18 cellular contexts compared by ENCODE assay signal in the genomic region with DNA sequence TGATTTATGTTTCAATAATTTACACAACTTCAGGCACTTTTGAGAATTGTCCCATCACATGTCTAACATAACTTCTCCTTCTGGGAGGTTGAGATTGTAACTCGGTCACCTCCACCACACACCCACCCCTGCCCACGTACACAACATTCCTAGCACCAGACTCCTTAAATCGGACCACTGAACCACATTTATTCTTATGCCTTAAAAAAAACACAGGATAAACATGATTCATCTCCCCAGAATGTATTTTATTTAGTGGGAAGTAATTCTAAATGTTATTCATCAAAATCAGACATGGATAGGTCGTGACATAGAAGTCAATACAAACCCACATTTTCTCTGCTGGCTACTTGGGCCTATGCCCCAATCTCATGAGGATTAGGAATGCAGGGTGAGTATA. TPM values are rescaled to one million over a fixed set of nuclear protein-coding genes. Genes with fewer than 3 reads are reported as not detected.
DNase-seq lines count a peak whose midpoint lies in the region; ATAC-seq and TF ChIP-seq lines count a peak whose summit lies in the region.
"Had no signal": no experiment of that assay in that cellular context is flagged by ENCODE, and none has a peak within 500 bp of the region (broad histone marks: within the 10 kb centered on the region; RNA-seq: fewer than 3 reads in every experiment).

No MANE protein-coding gene starts in this region.

- no peaks in the 10 kb centered on the region for H3K4me1 Mint-ChIP-seq in CD14-positive monocyte
- H3K4me1 Mint-ChIP-seq: memory B cell had no signal

- no peak overlapping the region for H3K4me3 Mint-ChIP-seq in CD14-positive monocyte
- H3K4me3 Mint-ChIP-seq: activated naive CD8-positive, alpha-beta T cell; memory B cell; stimulated activated naive CD8-positive, alpha-beta T cell treated with anti-CD3 and anti-CD28 coated beads, Interleukin-15, Interleukin-2, amounts not matched to agents 100 ng/mL and 50 ng/mL, for 24 hours had no signal

- peaks cover 2 to 5% (median 4%) of the 10 kb centered on the region in 3 donors for H3K27me3 Mint-ChIP-seq in CD14-positive monocyte (ENCODE audit: low read depth in 3 of 3)
- H3K27me3 Mint-ChIP-seq: activated naive CD8-positive, alpha-beta T cell; memory B cell; stimulated activated naive CD8-positive, alpha-beta T cell treated with anti-CD3 and anti-CD28 coated beads, Interleukin-15, Interleukin-2, amounts not matched to agents 100 ng/mL and 50 ng/mL, for 24 hours had no signal

- no peak for ATAC-seq in GM21423 (IDR thresholded peaks at IDR 0.05; ENCODE audit: unreplicated experiment)
- ATAC-seq: A549; activated CD4-positive, CD25-positive, alpha-beta regulatory T cell treated with anti-CD3 and anti-CD28 coated beads, Interleukin-2, amount 50 U/mL, for 24 hours; GM12878 had no signal

- TF ChIP-seq CTCF in CD14-positive monocyte (IDR thresholded peaks at IDR 0.05), result no peak

- no peaks in the 10 kb centered on the region for H3K36me3 Mint-ChIP-seq in CD14-positive monocyte
- H3K36me3 Mint-ChIP-seq: activated naive CD8-positive, alpha-beta T cell; memory B cell had no signal

- H3K9me3 Mint-ChIP-seq in CD14-positive monocyte, result peaks cover 0 to 4% (median 2%) of the 10 kb centered on the region in 7 donors
- H3K9me3 Mint-ChIP-seq: stimulated activated naive CD8-positive, alpha-beta T cell treated with anti-CD3 and anti-CD28 coated beads, Interleukin-15, Interleukin-2, amounts not matched to agents 100 ng/mL and 50 ng/mL, for 24 hours had no signal

- DNase-seq in A172 (ENCODE audit: low spot score) (peak; percentile 35), HCEC 1CT (peak; percentile 92), amniotic epithelial cell (ENCODE audit: low read depth) (peak; percentile 81), iris pigment epithelial cell (ENCODE audit: low read depth) (peak; percentile 87), HPDE6-E6E7 (ENCODE audit: extremely low spot score) (no peak), CD14-positive monocyte (ENCODE audit: low spot score) (no peak), GDM1 (lab: John Stamatoyannopoulos, UW) (no peak)
- DNase-seq: activated CD8-positive, alpha-beta memory T cell treated with anti-CD3 and anti-CD28 coated beads, Interleukin-2, amount 50 U/mL, for 48 hours; NCI-H1105 treated with DMSO at 0.1 percent for 48 hours had no signal

- H3K27ac Mint-ChIP-seq in CD14-positive monocyte, result no peak overlapping the region
- H3K27ac Mint-ChIP-seq: activated naive CD8-positive, alpha-beta T cell; memory B cell; stimulated activated naive CD8-positive, alpha-beta T cell treated with anti-CD3 and anti-CD28 coated beads, Interleukin-15, Interleukin-2, amounts not matched to agents 100 ng/mL and 50 ng/mL, for 24 hours had no signal

- intact Hi-C loops in CD14-positive monocyte (cut with micrococcal nuclease), result no loop called here

RNA-seq across cellular contexts. Expression of a gene that starts 3.0 kb away (rescaled TPM):
- total RNA-seq in A172 (2014; rRNA removed; shearing (Covaris generic)), result not detected in 2 replicates
- not detected for polyA plus RNA-seq in CD14-positive monocyte
- total RNA-seq: GM12878, OCI-LY7 had no signal
- polyA plus RNA-seq: A549, esophagus, GM12878 had no signal

Comparison
In these comparisons a context has a peak if more than half of its experiments do, and no peak if none do; other contexts are left out.
1. DNase-seq: peak in A172 (single experiment), HCEC 1CT (single experiment), amniotic epithelial cell (single experiment) and iris pigment epithelial cell (single experiment); none in HPDE6-E6E7 (single experiment), CD14-positive monocyte (single experiment) and GDM1 (single experiment).